ENCODE assay signal across 1 cellular context in the genomic region with DNA sequence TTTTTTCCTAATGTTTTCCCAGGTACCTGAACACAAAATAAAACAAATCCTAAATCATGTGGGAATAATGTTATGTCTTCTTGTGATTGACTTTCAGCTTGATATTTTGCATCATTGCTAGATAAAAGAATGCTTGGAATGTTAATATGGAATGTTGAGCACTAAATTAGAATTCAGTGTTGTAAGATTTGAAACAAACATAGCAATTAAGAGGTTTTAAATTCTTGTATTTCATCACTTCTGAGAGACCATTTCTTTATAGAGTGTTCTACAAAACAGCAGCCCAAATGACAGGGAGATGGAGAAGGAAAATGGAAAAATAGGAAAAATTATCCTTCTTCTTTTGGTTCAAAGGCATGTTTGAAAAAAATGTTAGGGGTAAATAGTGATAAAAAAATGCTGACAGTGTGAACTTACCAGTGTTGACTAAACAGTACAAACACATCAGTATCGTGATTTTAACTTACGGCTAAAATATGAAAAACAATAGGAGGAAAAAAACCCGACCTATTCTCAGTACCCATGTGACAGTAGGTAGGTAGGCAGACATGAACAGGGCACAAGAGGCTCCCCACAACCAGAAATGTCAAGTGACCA.
TF ChIP-seq lines count a peak whose summit lies in the region.

No MANE protein-coding gene starts in this region.

TF ChIP-seq in WTC11, 78 proteins besides CTCF, POLR2A, EP300 and RAD21 (continued from another document):
- TF ChIP-seq ATF6 (CRISPR knock-in tag; IDR thresholded peaks at IDR 0.05) (no peak), CBFB (CRISPR knock-in tag; IDR thresholded peaks at IDR 0.05; ENCODE audit: low read depth) (no peak), CREB1 (CRISPR knock-in tag; IDR thresholded peaks at IDR 0.05) (no peak), ZNF317 (CRISPR knock-in tag; IDR thresholded peaks at IDR 0.05; ENCODE audit: borderline replicate concordance, low read depth) (no peak), NFATC4 (CRISPR knock-in tag; IDR thresholded peaks at IDR 0.05) (no peak), SOX15 (CRISPR knock-in tag; IDR thresholded peaks at IDR 0.05) (no peak), SMAD3 (CRISPR knock-in tag; IDR thresholded peaks at IDR 0.05; ENCODE audit: borderline replicate concordance) (no peak), IRF2 (CRISPR knock-in tag; IDR thresholded peaks at IDR 0.05; ENCODE audit: borderline replicate concordance, low read depth) (no peak)
- TF ChIP-seq, protein P1, sequence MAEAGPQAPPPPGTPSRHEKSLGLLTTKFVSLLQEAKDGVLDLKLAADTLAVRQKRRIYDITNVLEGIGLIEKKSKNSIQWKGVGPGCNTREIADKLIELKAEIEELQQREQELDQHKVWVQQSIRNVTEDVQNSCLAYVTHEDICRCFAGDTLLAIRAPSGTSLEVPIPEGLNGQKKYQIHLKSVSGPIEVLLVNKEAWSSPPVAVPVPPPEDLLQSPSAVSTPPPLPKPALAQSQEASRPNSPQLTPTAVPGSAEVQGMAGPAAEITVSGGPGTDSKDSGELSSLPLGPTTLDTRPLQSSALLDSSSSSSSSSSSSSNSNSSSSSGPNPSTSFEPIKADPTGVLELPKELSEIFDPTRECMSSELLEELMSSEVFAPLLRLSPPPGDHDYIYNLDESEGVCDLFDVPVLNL (CRISPR knock-in tag; IDR thresholded peaks at IDR 0.05; ENCODE audit: borderline replicate concordance, low read depth): no peak
- TF ChIP-seq, protein P2, sequence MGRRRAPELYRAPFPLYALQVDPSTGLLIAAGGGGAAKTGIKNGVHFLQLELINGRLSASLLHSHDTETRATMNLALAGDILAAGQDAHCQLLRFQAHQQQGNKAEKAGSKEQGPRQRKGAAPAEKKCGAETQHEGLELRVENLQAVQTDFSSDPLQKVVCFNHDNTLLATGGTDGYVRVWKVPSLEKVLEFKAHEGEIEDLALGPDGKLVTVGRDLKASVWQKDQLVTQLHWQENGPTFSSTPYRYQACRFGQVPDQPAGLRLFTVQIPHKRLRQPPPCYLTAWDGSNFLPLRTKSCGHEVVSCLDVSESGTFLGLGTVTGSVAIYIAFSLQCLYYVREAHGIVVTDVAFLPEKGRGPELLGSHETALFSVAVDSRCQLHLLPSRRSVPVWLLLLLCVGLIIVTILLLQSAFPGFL (CRISPR knock-in tag; IDR thresholded peaks at IDR 0.05; ENCODE audit: borderline replicate concordance): no peak
- TF ChIP-seq, protein P3, sequence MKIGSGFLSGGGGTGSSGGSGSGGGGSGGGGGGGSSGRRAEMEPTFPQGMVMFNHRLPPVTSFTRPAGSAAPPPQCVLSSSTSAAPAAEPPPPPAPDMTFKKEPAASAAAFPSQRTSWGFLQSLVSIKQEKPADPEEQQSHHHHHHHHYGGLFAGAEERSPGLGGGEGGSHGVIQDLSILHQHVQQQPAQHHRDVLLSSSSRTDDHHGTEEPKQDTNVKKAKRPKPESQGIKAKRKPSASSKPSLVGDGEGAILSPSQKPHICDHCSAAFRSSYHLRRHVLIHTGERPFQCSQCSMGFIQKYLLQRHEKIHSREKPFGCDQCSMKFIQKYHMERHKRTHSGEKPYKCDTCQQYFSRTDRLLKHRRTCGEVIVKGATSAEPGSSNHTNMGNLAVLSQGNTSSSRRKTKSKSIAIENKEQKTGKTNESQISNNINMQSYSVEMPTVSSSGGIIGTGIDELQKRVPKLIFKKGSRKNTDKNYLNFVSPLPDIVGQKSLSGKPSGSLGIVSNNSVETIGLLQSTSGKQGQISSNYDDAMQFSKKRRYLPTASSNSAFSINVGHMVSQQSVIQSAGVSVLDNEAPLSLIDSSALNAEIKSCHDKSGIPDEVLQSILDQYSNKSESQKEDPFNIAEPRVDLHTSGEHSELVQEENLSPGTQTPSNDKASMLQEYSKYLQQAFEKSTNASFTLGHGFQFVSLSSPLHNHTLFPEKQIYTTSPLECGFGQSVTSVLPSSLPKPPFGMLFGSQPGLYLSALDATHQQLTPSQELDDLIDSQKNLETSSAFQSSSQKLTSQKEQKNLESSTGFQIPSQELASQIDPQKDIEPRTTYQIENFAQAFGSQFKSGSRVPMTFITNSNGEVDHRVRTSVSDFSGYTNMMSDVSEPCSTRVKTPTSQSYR (CRISPR knock-in tag; IDR thresholded peaks at IDR 0.05): no peak
- TF ChIP-seq, protein P4, sequence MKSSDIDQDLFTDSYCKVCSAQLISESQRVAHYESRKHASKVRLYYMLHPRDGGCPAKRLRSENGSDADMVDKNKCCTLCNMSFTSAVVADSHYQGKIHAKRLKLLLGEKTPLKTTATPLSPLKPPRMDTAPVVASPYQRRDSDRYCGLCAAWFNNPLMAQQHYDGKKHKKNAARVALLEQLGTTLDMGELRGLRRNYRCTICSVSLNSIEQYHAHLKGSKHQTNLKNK (CRISPR knock-in tag; IDR thresholded peaks at IDR 0.05): no peak
